8 cellular contexts compared by ENCODE assay signal in the genomic region with DNA sequence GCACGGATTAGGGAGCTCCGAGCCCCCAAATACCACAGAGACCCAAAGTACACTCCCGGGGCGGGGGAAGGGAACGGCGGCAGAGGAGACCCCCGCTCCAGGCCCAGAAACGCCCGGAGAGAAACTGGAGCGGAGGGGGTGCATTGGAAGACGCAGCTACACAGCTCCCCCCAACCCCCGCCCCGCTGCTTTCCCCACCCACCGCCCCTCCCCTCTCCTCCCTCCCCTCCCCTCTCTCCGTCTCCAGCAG. TPM values are rescaled to one million over a fixed set of nuclear protein-coding genes. Genes with fewer than 3 reads are reported as not detected.
DNase-seq lines count a peak whose midpoint lies in the region; ATAC-seq and TF ChIP-seq lines count a peak whose summit lies in the region.

No MANE protein-coding gene starts in this region.

- H3K27me3 ChIP-seq in tibial artery, result no peaks in the 10 kb centered on the region

- ATAC-seq in Right ventricle myocardium inferior (peak; percentile 85), left colon (peak; percentile 70)

- no peaks in the 10 kb centered on the region for H3K36me3 Mint-ChIP-seq in brain

- H3K4me3 Mint-ChIP-seq in brain, result peak overlapping the region; percentile 92 to 96 (median 93)

- H3K4me3 ChIP-seq in tibial artery, result peak overlapping the region; percentile 79 to 88

- peaks cover 23% of the 10 kb centered on the region for H3K4me1 Mint-ChIP-seq in brain

- no peaks in the 10 kb centered on the region for H3K36me3 ChIP-seq in tibial artery

- TF ChIP-seq CTCF in brain (conservative IDR thresholded peaks at IDR 0.05) (no peak), tibial artery (IDR thresholded peaks at IDR 0.05) (no peak)

- intact Hi-C loops in Right ventricle myocardium inferior (cut with DNase I) (loop anchor here (5.0 kb wide), 1 partner anchor 57 kb away; no protein-coding TSS in a partner anchor), cardiac septum (cut with DNase I) (no loop called here), left colon (cut with DNase I, micrococcal nuclease) (no loop called here), tibial artery (cut with DNase I; ENCODE audit: low total_unique reads) (loop anchor here (10.0 kb wide), 2 partner anchors 91 to 149 kb away; partner anchors contain the start of gene GALNT11)

- H3K9me3 Mint-ChIP-seq in brain, result peaks cover 0 to 3% (median 0%) of the 10 kb centered on the region in 5 experiments

- no peaks in the 10 kb centered on the region for H3K9me3 ChIP-seq in tibial artery

- peaks cover 0 to 25% (median 20%) of the 10 kb centered on the region in 4 donors for H3K4me1 ChIP-seq in tibial artery

- H3K27me3 Mint-ChIP-seq in brain, result peaks cover 3% of the 10 kb centered on the region

- TF ChIP-seq POLR2A in erythroblast (IDR thresholded peaks at IDR 0.05; ENCODE audit: low read length), result no peak

- peak overlapping the region; percentile 55 to 91 (median 58) for H3K27ac Mint-ChIP-seq in brain

- no peak for DNase-seq in Right ventricle myocardium inferior (ENCODE audit: missing footprints)
- no peak for DNase-seq in cardiac septum (ENCODE audit: low spot score)
- DNase-seq in left colon, result no peak
- DNase-seq in tibial artery, result no peak
- no peak for DNase-seq in hippocampal formation (lab: John Stamatoyannopoulos, UW)
- no peak for DNase-seq in HT-29 (ENCODE audit: low spot score)
- DNase-seq in erythroblast (lab: John Stamatoyannopoulos, UW), result no peak

- H3K27ac ChIP-seq in tibial artery, result peak overlapping the region; percentile 87 to 94

RNA-seq across cellular contexts. Expression of gene PRKAG2, which starts 1.1 kb away (rescaled TPM):
- total RNA-seq in Right ventricle myocardium inferior, result 122 TPM
- total RNA-seq in cardiac septum, result 106 TPM
- polyA plus RNA-seq in brain (ENCODE audit: insufficient read depth, low read depth, low replicate concordance), result 12.1 TPM
- total RNA-seq in left colon, result 10 to 100 TPM; 46.1 to 54.6 TPM
- total RNA-seq in HT-29 (2014; rRNA removed; shearing (Covaris generic)), result 5.0 and 5.4 TPM in 2 replicates

Comparison
In these comparisons a context has a peak if more than half of its experiments do, and no peak if none do; other contexts are left out.
1. intact Hi-C loops: an anchor here in Right ventricle myocardium inferior (5.0 kb wide) and tibial artery (10.0 kb wide); none called in cardiac septum and left colon.